In the genomic region with DNA sequence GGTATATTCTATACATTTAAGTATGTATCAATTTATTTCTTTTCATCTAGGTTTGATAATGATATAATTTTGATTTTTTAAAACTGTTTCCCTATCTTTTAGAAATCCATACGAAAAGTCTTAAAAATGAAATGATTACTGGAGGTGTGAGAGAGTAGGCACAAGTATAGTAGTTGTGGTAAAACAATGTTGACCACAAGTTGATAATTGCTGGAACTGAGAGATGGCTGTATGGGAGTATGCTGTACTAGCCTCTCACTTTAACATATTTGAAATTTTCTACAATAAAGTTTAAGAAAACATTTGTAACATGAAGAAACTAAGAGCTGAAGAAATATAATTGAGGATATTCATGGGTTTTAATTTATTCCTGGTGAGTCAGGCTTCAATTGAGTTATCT, we compare ENCODE assay signal across 19 cellular contexts. TPM values are rescaled to one million over a fixed set of nuclear protein-coding genes. Genes with fewer than 3 reads are reported as not detected.
DNase-seq lines count a peak whose midpoint lies in the region; ATAC-seq and TF ChIP-seq lines count a peak whose summit lies in the region.
"Had no signal": no experiment of that assay in that cellular context is flagged by ENCODE, and none has a peak within 500 bp of the region (broad histone marks: within the 10 kb centered on the region; RNA-seq: fewer than 3 reads in every experiment).

No MANE protein-coding gene starts in this region.

- H3K4me1 ChIP-seq in upper lobe of right lung = no peaks in the 10 kb centered on the region
- no peaks in the 10 kb centered on the region for H3K4me1 ChIP-seq in left ventricle myocardium inferior
- H3K4me1 ChIP-seq: Peyer's patch, thyroid gland had no signal

- intact Hi-C loops in upper lobe of right lung (cut with DNase I) (no loop called here), left ventricle myocardium inferior (cut with micrococcal nuclease) (no loop called here)

- H3K27me3 ChIP-seq in upper lobe of right lung (no peaks in the 10 kb centered on the region), left ventricle myocardium inferior (ENCODE audit: low read depth) (no peaks in the 10 kb centered on the region)
- H3K27me3 ChIP-seq: Peyer's patch, thyroid gland had no signal

- H3K27ac ChIP-seq in upper lobe of right lung (no peak overlapping the region), left ventricle myocardium inferior (replicated peaks) (no peak overlapping the region)
- H3K27ac ChIP-seq: Peyer's patch, thyroid gland had no signal

- ATAC-seq in GM19043 (IDR thresholded peaks at IDR 0.05; ENCODE audit: low read depth, unreplicated experiment) (peak; percentile 91), GM21737 (IDR thresholded peaks at IDR 0.05; ENCODE audit: unreplicated experiment) (peak; percentile 90), HG03097 (IDR thresholded peaks at IDR 0.05; ENCODE audit: low FRiP score, unreplicated experiment) (peak; percentile 97), HG03571 (IDR thresholded peaks at IDR 0.05; ENCODE audit: unreplicated experiment) (peak; percentile 97), upper lobe of right lung (no peak)

- no peak for TF ChIP-seq CTCF in upper lobe of right lung (IDR thresholded peaks at IDR 0.05)
- no peak for TF ChIP-seq CTCF in left ventricle myocardium inferior (IDR thresholded peaks at IDR 0.05; ENCODE audit: borderline replicate concordance)

- DNase-seq in NCI-H1436 (lab: John Stamatoyannopoulos, UW) = no peak
- DNase-seq in effector CD4-positive, alpha-beta T cell = no peak
- no peak for DNase-seq in upper lobe of right lung
- DNase-seq in left ventricle myocardium inferior = no peak
- DNase-seq: activated CD8-positive, alpha-beta memory T cell treated with anti-CD3 and anti-CD28 coated beads, Interleukin-2, amount 50 U/mL, for 4 hours; activated gamma-delta T cell treated with Interleukin-2 at 50 U/mL for 16 hours; anterior cingulate cortex; H9; NCI-H1694; NCI-H2227 treated with DMSO at 0.1 percent for 48 hours; Peyer's patch; T1000; thyroid gland had no signal

- no peaks in the 10 kb centered on the region for H3K9me3 ChIP-seq in upper lobe of right lung
- H3K9me3 ChIP-seq in left ventricle myocardium inferior (replicated peaks) = peaks cover 4% of the 10 kb centered on the region
- H3K9me3 ChIP-seq: Peyer's patch, thyroid gland had no signal

- H3K4me3 ChIP-seq in upper lobe of right lung (no peak overlapping the region), left ventricle myocardium inferior (no peak overlapping the region)
- H3K4me3 ChIP-seq: Peyer's patch, thyroid gland had no signal

- no peaks in the 10 kb centered on the region for H3K36me3 ChIP-seq in upper lobe of right lung
- no peaks in the 10 kb centered on the region for H3K36me3 ChIP-seq in left ventricle myocardium inferior
- H3K36me3 ChIP-seq: Peyer's patch, thyroid gland had no signal

RNA-seq across cellular contexts. Expression of gene FSHB, which starts 30.0 kb away (rescaled TPM):
- total RNA-seq in upper lobe of right lung (not detected), left ventricle myocardium inferior (not detected)
- total RNA-seq: cerebellum, H9, Peyer's patch, renal cortical epithelial cell, thyroid gland had no signal
